9 cellular contexts compared by ENCODE assay signal in the genomic region with DNA sequence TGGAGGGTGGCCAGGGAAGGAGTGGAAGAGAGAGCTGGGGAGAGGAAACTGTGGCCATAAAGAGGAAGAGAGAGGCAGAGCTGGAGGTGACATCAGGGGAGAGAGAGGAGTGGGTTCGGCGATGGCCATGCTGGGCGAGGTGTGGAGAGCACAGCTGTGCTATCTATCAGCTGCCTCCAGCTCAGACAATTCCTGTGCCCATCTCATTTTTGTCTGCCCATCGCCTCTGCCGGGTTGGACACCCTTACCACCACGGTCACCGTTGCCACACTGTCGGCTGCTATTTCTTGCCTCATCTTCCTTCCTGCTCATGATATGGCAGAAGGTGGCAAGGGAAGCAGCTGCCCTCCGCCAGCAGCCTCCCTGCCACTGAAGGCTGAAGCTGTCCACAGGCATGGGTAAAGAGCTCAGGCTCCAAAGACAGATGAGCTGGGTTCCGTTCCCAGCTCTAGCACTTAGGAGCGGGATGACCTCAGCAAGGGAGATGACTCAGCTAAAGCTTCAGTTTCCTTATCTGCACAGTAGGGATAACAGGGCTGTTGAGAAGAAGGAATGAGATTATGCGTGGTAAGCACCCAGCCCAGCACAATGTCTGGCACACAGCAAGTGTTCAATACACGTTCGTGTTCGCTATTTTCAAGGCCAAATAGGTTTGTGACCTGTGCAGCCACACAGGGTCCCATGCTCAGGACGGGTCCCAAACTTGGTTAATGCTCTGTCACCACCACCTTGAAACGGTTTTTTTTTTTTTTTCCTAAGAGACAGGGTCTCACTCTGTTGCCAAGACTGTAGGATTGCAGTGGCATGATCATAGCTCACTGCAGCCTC. TPM values are rescaled to one million over a fixed set of nuclear protein-coding genes. Genes with fewer than 3 reads are reported as not detected.
DNase-seq lines count a peak whose midpoint lies in the region; TF ChIP-seq lines count a peak whose summit lies in the region.
"Had no signal": no experiment of that assay in that cellular context is flagged by ENCODE, and none has a peak within 500 bp of the region (broad histone marks: within the 10 kb centered on the region; RNA-seq: fewer than 3 reads in every experiment).

No MANE protein-coding gene starts in this region.

- intact Hi-C loops in activated T-helper 2 cell treated with anti-CD3 and anti-CD28 coated beads, Interferon-gamma antibody, Interleukin-2, Interleukin-4, amounts not matched to agents 10 μg/mL and 5 μg/mL and 100 μg/mL, durations not matched to agents 14 hours and 24 hours and 36 hours (cut with micrococcal nuclease), result no loop called here

- H3K27ac Mint-ChIP-seq in activated T-helper 2 cell treated with anti-CD3 and anti-CD28 coated beads, Interferon-gamma antibody, Interleukin-2, Interleukin-4, amounts not matched to agents 10 μg/mL and 5 μg/mL and 100 μg/mL, durations not matched to agents 14 hours and 24 hours and 36 hours, result peak overlapping the region; percentile 87

- H3K27me3 ChIP-seq in BE2C (no peaks in the 10 kb centered on the region), liver (ENCODE audit: control insufficient read depth in 4 of 4, insufficient read depth in 4 of 4, low read length in 3 of 4) (no peaks in the 10 kb centered on the region), tibial nerve (no peaks in the 10 kb centered on the region), suprapubic skin (no peaks in the 10 kb centered on the region)
- H3K27me3 ChIP-seq: gastroesophageal sphincter had no signal

- no peak for TF ChIP-seq RAD21 in liver (IDR thresholded peaks at IDR 0.05)

- TF ChIP-seq CTCF in BE2C (IDR thresholded peaks at IDR 0.05; ENCODE audit: low read depth, low read length) (no peak), liver (IDR thresholded peaks at IDR 0.05; ENCODE audit: low read depth, low read length, missing input control) (no peak), tibial nerve (IDR thresholded peaks at IDR 0.05) (no peak), suprapubic skin (IDR thresholded peaks at IDR 0.05) (no peak)

- no peak overlapping the region for H3K4me3 ChIP-seq in BE2C (ENCODE audit: low read depth, low read length)
- H3K4me3 ChIP-seq in liver (ENCODE audit: low read depth in 1 of 3, low read length in 3 of 3), result no peak overlapping the region
- H3K4me3 ChIP-seq in tibial nerve, result no peak overlapping the region
- H3K4me3 ChIP-seq in suprapubic skin, result no peak overlapping the region
- H3K4me3 ChIP-seq: gastroesophageal sphincter had no signal

- TF ChIP-seq POLR2A in tibial nerve (IDR thresholded peaks at IDR 0.05) (no peak), suprapubic skin (IDR thresholded peaks at IDR 0.05) (no peak)

- H3K4me1 ChIP-seq in BE2C, result no peaks in the 10 kb centered on the region; the same call in 1 of the 2 replicates
- H3K4me1 ChIP-seq in liver (ENCODE audit: control insufficient read depth in 4 of 4, insufficient read depth in 4 of 4, low read length in 3 of 4), result peaks cover 0 to 8% (median 2%) of the 10 kb centered on the region in 4 donors
- H3K4me1 ChIP-seq in tibial nerve, result peaks cover 0 to 51% (median 25%) of the 10 kb centered on the region in 4 donors
- H3K4me1 ChIP-seq in suprapubic skin, result peaks cover 9% of the 10 kb centered on the region

- H3K9me3 Mint-ChIP-seq in activated T-helper 2 cell treated with anti-CD3 and anti-CD28 coated beads, Interferon-gamma antibody, Interleukin-2, Interleukin-4, amounts not matched to agents 10 μg/mL and 5 μg/mL and 100 μg/mL, durations not matched to agents 14 hours and 24 hours and 36 hours, result no peaks in the 10 kb centered on the region

- H3K36me3 Mint-ChIP-seq in activated T-helper 2 cell treated with anti-CD3 and anti-CD28 coated beads, Interferon-gamma antibody, Interleukin-2, Interleukin-4, amounts not matched to agents 10 μg/mL and 5 μg/mL and 100 μg/mL, durations not matched to agents 14 hours and 24 hours and 36 hours (ENCODE audit: low read depth), result peaks cover 16% of the 10 kb centered on the region

- H3K36me3 ChIP-seq in BE2C, result no peaks in the 10 kb centered on the region; the same call in 1 of the 2 replicates
- no peaks in the 10 kb centered on the region for H3K36me3 ChIP-seq in liver (ENCODE audit: control insufficient read depth in 4 of 4, insufficient read depth in 3 of 4, low read depth in 1 of 4, low read length in 3 of 4)
- peaks cover 0 to 17% (median 0%) of the 10 kb centered on the region in 3 donors for H3K36me3 ChIP-seq in tibial nerve
- H3K36me3 ChIP-seq in suprapubic skin, result peaks cover 6% of the 10 kb centered on the region

- H3K4me3 Mint-ChIP-seq in activated T-helper 2 cell treated with anti-CD3 and anti-CD28 coated beads, Interferon-gamma antibody, Interleukin-2, Interleukin-4, amounts not matched to agents 10 μg/mL and 5 μg/mL and 100 μg/mL, durations not matched to agents 14 hours and 24 hours and 36 hours (ENCODE audit: low read depth), result peak overlapping the region; percentile 63

- H3K9ac ChIP-seq in liver (ENCODE audit: low read depth in 1 of 2, low read length in 2 of 2), result no peak overlapping the region

- WGBS in liver, result 66% methylated on average over 17 of the region's 17 CpGs
- 84 to 87% methylated on average over 17 of the region's 17 CpGs for WGBS in tibial nerve, 2 donors
- WGBS in suprapubic skin, result 85% methylated on average over 14 of the region's 17 CpGs

- peaks cover 63% of the 10 kb centered on the region for H3K4me1 Mint-ChIP-seq in activated T-helper 2 cell treated with anti-CD3 and anti-CD28 coated beads, Interferon-gamma antibody, Interleukin-2, Interleukin-4, amounts not matched to agents 10 μg/mL and 5 μg/mL and 100 μg/mL, durations not matched to agents 14 hours and 24 hours and 36 hours (ENCODE audit: low read depth)

- no peaks in the 10 kb centered on the region for H3K27me3 Mint-ChIP-seq in activated T-helper 2 cell treated with anti-CD3 and anti-CD28 coated beads, Interferon-gamma antibody, Interleukin-2, Interleukin-4, amounts not matched to agents 10 μg/mL and 5 μg/mL and 100 μg/mL, durations not matched to agents 14 hours and 24 hours and 36 hours (ENCODE audit: low read depth)

- H3K9me3 ChIP-seq in BE2C, result no peaks in the 10 kb centered on the region
- no peaks in the 10 kb centered on the region for H3K9me3 ChIP-seq in liver (ENCODE audit: control insufficient read depth in 4 of 4, low read length in 3 of 4)
- H3K9me3 ChIP-seq in tibial nerve, result no peaks in the 10 kb centered on the region
- no peaks in the 10 kb centered on the region for H3K9me3 ChIP-seq in suprapubic skin
- H3K9me3 ChIP-seq: gastroesophageal sphincter had no signal

- TF ChIP-seq EP300 in tibial nerve (IDR thresholded peaks at IDR 0.05), result no peak
- no peak for TF ChIP-seq EP300 in suprapubic skin (IDR thresholded peaks at IDR 0.05)

- DNase-seq in BE2C (peak; percentile 39), KBM-7 (peak; percentile 73), activated gamma-delta T cell (lab: John Stamatoyannopoulos, UW) (no peak), tibial nerve (ENCODE audit: low spot score in 2 of 2) (no peak), suprapubic skin (ENCODE audit: low spot score in 2 of 2) (no peak), NCI-H510A treated with DMSO at 0.1 percent for 48 hours (lab: John Stamatoyannopoulos, UW) (no peak)
- DNase-seq in activated T-helper 2 cell treated with anti-CD3 and anti-CD28 coated beads, Interferon-gamma antibody, Interleukin-2, Interleukin-4, amounts not matched to agents 10 μg/mL and 5 μg/mL and 100 μg/mL, durations not matched to agents 14 hours and 24 hours and 36 hours (ENCODE audit: low spot score), result no peak

- H3K27ac ChIP-seq in liver (ENCODE audit: low read depth in 1 of 2, low read length in 2 of 2) (peak overlapping the region; percentile 21 to 23), tibial nerve (no peak overlapping the region), suprapubic skin (no peak overlapping the region)
- H3K27ac ChIP-seq: gastroesophageal sphincter had no signal

- in situ Hi-C loops in KBM-7 (cut with MboI; ENCODE audit: low pct_unique_long_range_greater_than_20kb, low sequenced_read_pairs), result loop anchor here (25.0 kb wide), 1 partner anchor 91 kb away; the partner anchor contains the start of gene CCND3

TF ChIP-seq in liver, 16 proteins besides CTCF, POLR2A, EP300 and RAD21:
- TF ChIP-seq HNF4A (conservative IDR thresholded peaks at IDR 0.05) (no peak), GABPA (IDR thresholded peaks at IDR 0.05 in 1 of 2, conservative IDR thresholded peaks at IDR 0.05 in 1 of 2) (no peak), FOXA2 (IDR thresholded peaks at IDR 0.05) (no peak), TAF1 (conservative IDR thresholded peaks at IDR 0.05) (no peak), JUND (IDR thresholded peaks at IDR 0.05) (peak in 1 of 2 donors; percentile 25), ATF3 (IDR thresholded peaks at IDR 0.05) (no peak), YY1 (IDR thresholded peaks at IDR 0.05) (no peak)
- TF ChIP-seq, protein P1, sequence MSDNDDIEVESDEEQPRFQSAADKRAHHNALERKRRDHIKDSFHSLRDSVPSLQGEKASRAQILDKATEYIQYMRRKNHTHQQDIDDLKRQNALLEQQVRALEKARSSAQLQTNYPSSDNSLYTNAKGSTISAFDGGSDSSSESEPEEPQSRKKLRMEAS (IDR thresholded peaks at IDR 0.05), result no peak

RNA-seq across cellular contexts. Expression of gene TAF8, which starts 21.9 kb away (rescaled TPM):
- 30.5 TPM for polyA plus RNA-seq in BE2C (2012; ENCODE audit: insufficient read depth, insufficient read length, low read depth)
- 38.8 and 41.9 TPM in 2 replicates for total RNA-seq in activated T-helper 2 cell treated with anti-CD3 and anti-CD28 coated beads, Interferon-gamma antibody, Interleukin-2, Interleukin-4, amounts not matched to agents 10 μg/mL and 5 μg/mL and 100 μg/mL, durations not matched to agents 14 hours and 24 hours and 36 hours
- 10 to 100 TPM in 1 of 2 donors, 1 to 10 TPM in 1; 9.0 to 11.3 TPM for total RNA-seq in liver
- 1 to 10 TPM; 3.9 to 5.9 TPM for polyA plus RNA-seq in liver
- total RNA-seq in tibial nerve, result 10 to 100 TPM; 10.7 to 27.6 (median 20.9) TPM
- total RNA-seq in suprapubic skin, result 10 to 100 TPM; 19.2 to 28.5 (median 26.4) TPM

Comparison
In these comparisons a context has a peak if more than half of its experiments do, and no peak if none do; other contexts are left out.
1. DNase-seq: peak in BE2C (single experiment) and KBM-7 (single experiment); none in activated T-helper 2 cell treated with anti-CD3 and anti-CD28 coated beads, Interferon-gamma antibody, Interleukin-2, Interleukin-4, amounts not matched to agents 10 μg/mL and 5 μg/mL and 100 μg/mL, durations not matched to agents 14 hours and 24 hours and 36 hours (single experiment), activated gamma-delta T cell (single experiment), tibial nerve (0 of 2), suprapubic skin (0 of 2) and NCI-H510A treated with DMSO at 0.1 percent for 48 hours (single experiment).
2. H3K27ac ChIP-seq: peak in liver (2 of 2); none in tibial nerve (0 of 4) and suprapubic skin (single experiment).